ENCODE assay signal across 17 cellular contexts in the genomic region with DNA sequence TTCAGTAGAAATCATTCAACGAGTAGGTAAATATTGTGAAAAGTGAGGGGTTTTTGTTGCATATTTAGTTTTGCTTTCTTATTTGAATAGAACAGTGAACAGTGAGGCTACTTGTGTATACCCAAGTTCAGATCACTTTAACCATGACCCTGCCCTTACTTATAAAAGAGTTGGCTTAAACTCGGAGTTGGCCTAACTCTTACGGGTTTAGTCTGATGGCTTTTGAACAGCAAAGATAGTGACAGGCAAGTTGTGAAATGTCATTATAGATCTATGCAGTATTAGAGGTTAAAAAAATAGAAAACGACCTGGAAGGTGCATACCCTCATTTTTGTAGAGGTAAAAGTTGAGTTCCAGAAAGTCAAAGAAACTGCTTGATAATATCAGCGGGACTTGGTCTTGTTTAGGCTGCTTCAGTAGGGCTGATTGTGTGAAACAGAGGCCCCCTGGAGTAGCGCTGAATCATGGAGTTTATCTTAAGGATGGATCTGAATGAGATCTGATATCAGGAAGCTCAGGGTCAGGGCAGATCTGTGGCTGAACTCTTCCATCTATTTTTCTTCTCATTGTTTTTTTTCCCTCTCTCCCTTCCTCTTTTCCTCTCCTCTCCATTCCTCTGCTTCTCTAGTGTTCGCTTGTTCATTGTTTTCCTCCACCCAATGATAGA.
DNase-seq lines count a peak whose midpoint lies in the region; ATAC-seq, FAIRE-seq and TF ChIP-seq lines count a peak whose summit lies in the region.
"Had no signal": no experiment of that assay in that cellular context is flagged by ENCODE, and none has a peak within 500 bp of the region (broad histone marks: within the 10 kb centered on the region; RNA-seq: fewer than 3 reads in every experiment).

No MANE protein-coding gene starts in this region.

- H3K27ac ChIP-seq in A549 (peak overlapping the region in 1 of 2 experiments; percentile 49; a peak in 1 of 6 replicates), GM23338 (ENCODE audit: low read depth) (no peak overlapping the region), SJCRH30 (no peak overlapping the region), mammary epithelial cell (ENCODE audit: insufficient read depth, low read depth, low read length) (no peak overlapping the region), breast epithelium (no peak overlapping the region)
- H3K27ac ChIP-seq: Peyer's patch had no signal

- H3K9me3 Mint-ChIP-seq in GM23338 (no peaks in the 10 kb centered on the region), WTC11 (peaks cover 8% of the 10 kb centered on the region; the same call in 1 of the 2 replicates)
- H3K9me3 Mint-ChIP-seq: CD4-positive, CD25-positive, alpha-beta regulatory T cell had no signal

- 73% methylated on average over 7 of the region's 7 CpGs for WGBS in A549 (ENCODE audit: missing lambda C conversion rate)
- WGBS in mammary epithelial cell (ENCODE audit: low coverage, missing lambda C conversion rate), result 98% methylated on average over 7 of the region's 7 CpGs

- H3F3A ChIP-seq in GM23338 (replicated peaks; ENCODE audit: low read depth), result no peaks in the 10 kb centered on the region

- no peak for TF ChIP-seq RAD21 in A549 (conservative IDR thresholded peaks at IDR 0.05 in 1 of 2, IDR thresholded peaks at IDR 0.05 in 1 of 2)

- H3K27me3 ChIP-seq in GM23338 (ENCODE audit: insufficient read depth), result no peaks in the 10 kb centered on the region
- no peaks in the 10 kb centered on the region for H3K27me3 ChIP-seq in SJCRH30
- H3K27me3 ChIP-seq in mammary epithelial cell (ENCODE audit: insufficient read depth, low read length), result no peaks in the 10 kb centered on the region
- H3K27me3 ChIP-seq in breast epithelium, result no peaks in the 10 kb centered on the region
- H3K27me3 ChIP-seq: Peyer's patch had no signal

- no peak for FAIRE-seq in A549 (lab: Jason Lieb, UNC)
- FAIRE-seq: D721Med had no signal

- DNase-seq in A549 (ENCODE audit: low read depth in 1 of 2, low spot score in 1 of 2) (no peak), GM23338 (ENCODE audit: low spot score) (no peak), WTC11 (ENCODE audit: low spot score) (no peak), iris pigment epithelial cell (ENCODE audit: low read depth) (peak; percentile 52), SJCRH30 (no peak), GM13977 (ENCODE audit: low spot score) (no peak), mammary epithelial cell (no peak), breast epithelium (ENCODE audit: low spot score in 2 of 2) (no peak)
- DNase-seq: AML-193; CD4-positive, CD25-positive, alpha-beta regulatory T cell; Karpas-422; NCI-H1417 treated with DMSO at 0.1 percent for 48 hours; NCI-H2029; NCI-H510A treated with DMSO at 0.1 percent for 48 hours; Peyer's patch; Right ventricle myocardium superior had no signal

- H3K36me3 ChIP-seq in GM23338 (ENCODE audit: insufficient read depth) (no peaks in the 10 kb centered on the region), SJCRH30 (no peaks in the 10 kb centered on the region), mammary epithelial cell (ENCODE audit: insufficient read depth, low read length) (no peaks in the 10 kb centered on the region), breast epithelium (no peaks in the 10 kb centered on the region)
- H3K36me3 ChIP-seq: Peyer's patch had no signal

- TF ChIP-seq CTCF in A549 (IDR thresholded peaks at IDR 0.05) (no peak), GM23338 (conservative IDR thresholded peaks at IDR 0.05; ENCODE audit: low read depth in 2 of 2) (no peak), WTC11 (IDR thresholded peaks at IDR 0.05) (no peak), GM13977 (IDR thresholded peaks at IDR 0.05; ENCODE audit: extremely low read depth, insufficient read depth, missing control alignments) (no peak), mammary epithelial cell (conservative IDR thresholded peaks at IDR 0.05 in 1 of 2, IDR thresholded peaks at IDR 0.05 in 1 of 2; ENCODE audit: extremely low read depth in 1 of 2, insufficient read depth in 1 of 2, low read depth in 1 of 2, low read length in 2 of 2) (no peak), breast epithelium (IDR thresholded peaks at IDR 0.05) (no peak)

- ATAC-seq in A549 (peak in 1 of 2 experiments; percentile 58; a peak in 2 of 6 replicates), GM23338 (peak; percentile 45; the same call in 2 of the 3 replicates), WTC11 (peak; percentile 48)

- H3K9me2 ChIP-seq in GM23338 (ENCODE audit: insufficient read depth), result no peaks in the 10 kb centered on the region; the same call in 1 of the 2 replicates

- POLR2A ChIA-PET in A549 (lab: Yijun Ruan, JAX), result no interaction called here
- POLR2A ChIA-PET in WTC11 (lab: Charles Lee), result no interaction called here

- CTCF ChIA-PET in A549 (lab: Yijun Ruan, JAX) (interaction anchor here (0.6 to 1.2 kb wide), 2 partner anchors 11 to 13 kb away, joined by 3 read pairs; no protein-coding TSS in a partner anchor), WTC11 (lab: Charles Lee) (no interaction called here), mammary epithelial cell (lab: Charles Lee; ENCODE audit: low non-redundant PET) (no interaction called here)

- H3K27me3 Mint-ChIP-seq in GM23338 (ENCODE audit: insufficient read depth, low read depth, poor library complexity) (no peaks in the 10 kb centered on the region), WTC11 (ENCODE audit: low read depth) (no peaks in the 10 kb centered on the region)
- H3K27me3 Mint-ChIP-seq: CD4-positive, CD25-positive, alpha-beta regulatory T cell had no signal

- H3K4me2 ChIP-seq in A549 (peak overlapping the region; percentile 24; the same call in 2 of the 3 replicates), GM23338 (no peak overlapping the region), mammary epithelial cell (ENCODE audit: insufficient read depth, low read depth, low read length) (no peak overlapping the region)

- H4K20me1 ChIP-seq in GM23338 (replicated peaks; ENCODE audit: insufficient read depth), result no peaks in the 10 kb centered on the region
- H4K20me1 ChIP-seq in mammary epithelial cell (ENCODE audit: insufficient read depth, low read length), result no peaks in the 10 kb centered on the region

- TF ChIP-seq POLR2A in A549 (IDR thresholded peaks at IDR 0.05; ENCODE audit: low read length) (no peak), breast epithelium (IDR thresholded peaks at IDR 0.05) (no peak)

- no peak for TF ChIP-seq EP300 in A549 (IDR thresholded peaks at IDR 0.05)

- H3K27ac Mint-ChIP-seq in GM23338 (peak overlapping the region; percentile 63), WTC11 (no peak overlapping the region)
- H3K27ac Mint-ChIP-seq: CD4-positive, CD25-positive, alpha-beta regulatory T cell had no signal

- H3K4me3 ChIP-seq in A549, result no peak overlapping the region
- H3K4me3 ChIP-seq in GM23338, result no peak overlapping the region
- H3K4me3 ChIP-seq in SJCRH30, result no peak overlapping the region
- H3K4me3 ChIP-seq in mammary epithelial cell (replicated peaks in 1 of 3; ENCODE audit: insufficient read depth in 1 of 3, low read depth in 2 of 3, low read length in 3 of 3), result no peak overlapping the region
- H3K4me3 ChIP-seq in breast epithelium, result no peak overlapping the region
- H3K4me3 ChIP-seq: Peyer's patch had no signal

- H3K79me2 ChIP-seq in GM23338 (replicated peaks; ENCODE audit: insufficient read depth) (no peaks in the 10 kb centered on the region), mammary epithelial cell (ENCODE audit: insufficient read depth, low read length) (no peaks in the 10 kb centered on the region)

- no TSS peak for BruUV-seq in mammary epithelial cell (replicated peaks; lab: Mats Ljungman, UMichigan)

- intact Hi-C loops in mammary epithelial cell (cut with micrococcal nuclease) (no loop called here), breast epithelium (cut with DNase I; ENCODE audit: low total_unique reads) (no loop called here)

- H2AFZ ChIP-seq in GM23338 (no peak overlapping the region), mammary epithelial cell (ENCODE audit: low read depth, low read length) (no peak overlapping the region)

- H3K9me3 ChIP-seq in A549 (no peaks in the 10 kb centered on the region), SJCRH30 (replicated peaks) (no peaks in the 10 kb centered on the region), mammary epithelial cell (replicated peaks; ENCODE audit: insufficient read depth, low read length) (no peaks in the 10 kb centered on the region), breast epithelium (no peaks in the 10 kb centered on the region)
- H3K9me3 ChIP-seq: Peyer's patch had no signal

- dilution Hi-C loops in mammary epithelial cell (cut with HindIII; ENCODE audit: low sequenced_read_pairs), result no loop called here

- H3K4me3 Mint-ChIP-seq in GM23338 (no peak overlapping the region), WTC11 (no peak overlapping the region)
- H3K4me3 Mint-ChIP-seq: CD4-positive, CD25-positive, alpha-beta regulatory T cell had no signal

- in situ Hi-C loops in GM13977 (cut with MboI; ENCODE audit: low pct_unique_long_range_greater_than_20kb, low sequenced_read_pairs, unreplicated experiment) (no loop called here), mammary epithelial cell (cut with MboI; ENCODE audit: low sequenced_read_pairs in 2 of 2) (no loop called here)

- H3K4me1 Mint-ChIP-seq in GM23338 (peaks cover 18% of the 10 kb centered on the region), WTC11 (peaks cover 29% of the 10 kb centered on the region)

- H3K36me3 Mint-ChIP-seq in GM23338 (ENCODE audit: low read depth), result no peaks in the 10 kb centered on the region
- H3K36me3 Mint-ChIP-seq in WTC11, result no peaks in the 10 kb centered on the region

- H3K4me1 ChIP-seq in A549 (peaks cover 26% of the 10 kb centered on the region), GM23338 (ENCODE audit: insufficient read depth) (peaks cover 22% of the 10 kb centered on the region), SJCRH30 (no peaks in the 10 kb centered on the region), mammary epithelial cell (ENCODE audit: insufficient read depth, low read length) (no peaks in the 10 kb centered on the region), breast epithelium (no peaks in the 10 kb centered on the region)
- H3K4me1 ChIP-seq: Peyer's patch had no signal

- no peak overlapping the region for H3K9ac ChIP-seq in mammary epithelial cell (ENCODE audit: insufficient read depth, low read length)

TF ChIP-seq in A549, 52 proteins besides CTCF, POLR2A, EP300 and RAD21:
- no peak for TF ChIP-seq EHF (CRISPR knock-in tag; IDR thresholded peaks at IDR 0.05)
- peak; percentile 16; the same call in 1 of the 2 replicates for TF ChIP-seq GATA3 (IDR thresholded peaks at IDR 0.05; ENCODE audit: borderline replicate concordance)

TF ChIP-seq in GM23338, 12 proteins besides CTCF, POLR2A, EP300 and RAD21 (continues in another document):
- TF ChIP-seq STAT1 (IDR thresholded peaks at IDR 0.05; ENCODE audit: unreplicated experiment), result no peak

TF ChIP-seq in WTC11, 78 proteins besides CTCF, POLR2A, EP300 and RAD21 (continues in another document):
- TF ChIP-seq, protein P1, sequence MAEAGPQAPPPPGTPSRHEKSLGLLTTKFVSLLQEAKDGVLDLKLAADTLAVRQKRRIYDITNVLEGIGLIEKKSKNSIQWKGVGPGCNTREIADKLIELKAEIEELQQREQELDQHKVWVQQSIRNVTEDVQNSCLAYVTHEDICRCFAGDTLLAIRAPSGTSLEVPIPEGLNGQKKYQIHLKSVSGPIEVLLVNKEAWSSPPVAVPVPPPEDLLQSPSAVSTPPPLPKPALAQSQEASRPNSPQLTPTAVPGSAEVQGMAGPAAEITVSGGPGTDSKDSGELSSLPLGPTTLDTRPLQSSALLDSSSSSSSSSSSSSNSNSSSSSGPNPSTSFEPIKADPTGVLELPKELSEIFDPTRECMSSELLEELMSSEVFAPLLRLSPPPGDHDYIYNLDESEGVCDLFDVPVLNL (CRISPR knock-in tag; IDR thresholded peaks at IDR 0.05; ENCODE audit: borderline replicate concordance, low read depth), result no peak
